ENCODE assay signal across 23 cellular contexts in the genomic region with DNA sequence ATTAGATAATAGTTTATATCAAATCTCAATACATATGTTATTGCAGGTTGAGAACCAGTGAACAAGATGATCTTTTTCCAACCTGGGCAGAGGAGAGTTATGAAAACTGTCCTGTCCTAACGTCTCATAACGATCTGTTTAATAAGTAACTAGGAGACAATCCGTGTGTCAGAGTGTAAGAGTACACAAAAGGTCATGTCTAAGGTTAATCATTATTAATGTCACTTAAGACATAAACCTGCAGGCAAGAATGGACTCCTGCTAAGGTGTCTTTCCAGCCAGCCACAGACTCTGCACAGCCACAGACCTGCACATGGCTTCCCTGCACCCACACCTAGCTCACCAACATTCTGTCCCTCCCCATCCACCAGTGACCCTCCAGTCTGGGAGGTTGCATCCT. TPM values are rescaled to one million over a fixed set of nuclear protein-coding genes. Genes with fewer than 3 reads are reported as not detected.
DNase-seq lines count a peak whose midpoint lies in the region; ATAC-seq, FAIRE-seq and TF ChIP-seq lines count a peak whose summit lies in the region.
"Had no signal": no experiment of that assay in that cellular context is flagged by ENCODE, and none has a peak within 500 bp of the region (broad histone marks: within the 10 kb centered on the region; RNA-seq: fewer than 3 reads in every experiment).

No MANE protein-coding gene starts in this region.

- TF ChIP-seq RAD21 in GM12878 (IDR thresholded peaks at IDR 0.05; ENCODE audit: insufficient read depth, low read depth, low read length), result no peak

- ATAC-seq in GM12878 (peak; percentile 31; the same call in 2 of the 3 replicates), HG03196 (IDR thresholded peaks at IDR 0.05; ENCODE audit: unreplicated experiment) (no peak)

- no peak overlapping the region for H3K4me2 ChIP-seq in GM12878 (ENCODE audit: control insufficient read depth, insufficient read depth)

- TF ChIP-seq CTCF in GM12878 (IDR thresholded peaks at IDR 0.05 in 2 of 3, conservative IDR thresholded peaks at IDR 0.05 in 1 of 3; ENCODE audit: control insufficient read depth in 2 of 3, extremely low read depth in 1 of 3, insufficient read depth in 1 of 3, low read depth in 3 of 3, low read length in 3 of 3) (no peak), adrenal gland (IDR thresholded peaks at IDR 0.05) (no peak), colonic mucosa (IDR thresholded peaks at IDR 0.05) (no peak)

- in situ Hi-C loops in GM12878 (cut with MboI), result no loop called here

- H3K4me3 ChIP-seq in GM12878 (no peak overlapping the region), adrenal gland (no peak overlapping the region), colonic mucosa (no peak overlapping the region)
- H3K4me3 ChIP-seq: SK-N-MC had no signal

- CTCF ChIA-PET in GM12878 (lab: Yijun Ruan, JAX), result interaction anchor here (1.5 kb wide), 1 partner anchor 22 kb away, joined by 3 read pairs; no protein-coding TSS in a partner anchor

- no peak overlapping the region for H2AFZ ChIP-seq in GM12878 (ENCODE audit: control insufficient read depth, low read depth, low read length)

- TF ChIP-seq POLR2A in GM12878 (IDR thresholded peaks at IDR 0.05; ENCODE audit: low read depth, low read length) (no peak), adrenal gland (IDR thresholded peaks at IDR 0.05) (no peak)

- POLR2A ChIA-PET in GM12878 (lab: Charles Lee), result no interaction called here

- H3K4me1 ChIP-seq in GM12878 (ENCODE audit: control insufficient read depth, insufficient read depth, low read length), result no peaks in the 10 kb centered on the region
- H3K4me1 ChIP-seq in adrenal gland (replicated peaks in 1 of 2), result no peaks in the 10 kb centered on the region
- no peaks in the 10 kb centered on the region for H3K4me1 ChIP-seq in colonic mucosa

- H4K20me1 ChIP-seq in GM12878 (ENCODE audit: control insufficient read depth, insufficient read depth), result no peaks in the 10 kb centered on the region

- intact Hi-C loops in GM12878 (cut with micrococcal nuclease; ENCODE audit: unreplicated experiment), result no loop called here
- intact Hi-C loops in adrenal gland (cut with DNase I), result no loop called here
- intact Hi-C loops in colonic mucosa (cut with DNase I), result no loop called here

- H3K9me3 ChIP-seq in GM12878 (replicated peaks; ENCODE audit: control insufficient read depth, insufficient read depth, low read length) (no peaks in the 10 kb centered on the region), adrenal gland (replicated peaks in 1 of 3) (no peaks in the 10 kb centered on the region), colonic mucosa (no peaks in the 10 kb centered on the region)

- H3K27ac ChIP-seq in GM12878 (ENCODE audit: control insufficient read depth, insufficient read depth), result no peak overlapping the region
- H3K27ac ChIP-seq in adrenal gland, result no peak overlapping the region
- no peak overlapping the region for H3K27ac ChIP-seq in colonic mucosa
- H3K27ac ChIP-seq: SK-N-MC had no signal

- H3K27me3 ChIP-seq in GM12878 (replicated peaks in 1 of 2; ENCODE audit: control insufficient read depth in 2 of 2, insufficient read depth in 2 of 2, low read length in 1 of 2) (peaks cover 0 to 3% of the 10 kb centered on the region in 2 experiments; a peak in 1 of 4 replicates), adrenal gland (no peaks in the 10 kb centered on the region), colonic mucosa (no peaks in the 10 kb centered on the region)

- no TSS peak for BruUV-seq in GM12878 (replicated peaks; lab: Mats Ljungman, UMichigan)

- no peak for FAIRE-seq in GM12878 (lab: Jason Lieb, UNC)
- FAIRE-seq: GM12892, GM18507, H1 had no signal

- H3K9ac ChIP-seq in GM12878 (ENCODE audit: control insufficient read depth, insufficient read depth, low read length), result no peak overlapping the region
- no peak overlapping the region for H3K9ac ChIP-seq in colonic mucosa (ENCODE audit: low read depth in 2 of 2, low read length in 2 of 2)

- RAD21 ChIA-PET in GM12878 (lab: Charles Lee; ENCODE audit: unreplicated experiment), result no interaction called here

- no peak for TF ChIP-seq EP300 in GM12878 (IDR thresholded peaks at IDR 0.05; ENCODE audit: borderline replicate concordance in 1 of 2, control insufficient read depth in 1 of 2, low read depth in 2 of 2, low read length in 2 of 2)

- SMC1A ChIA-PET in GM12878 (lab: Charles Lee; ENCODE audit: uncharacterized antibody, unreplicated experiment), result no interaction called here

- DNase-seq in DMS53 treated with DMSO at 0.1 percent for 48 hours (lab: John Stamatoyannopoulos, UW; ENCODE audit: unreplicated experiment) (peak; percentile 24), GM12878 (ENCODE audit: low read depth, low spot score) (peak; percentile 5), left kidney (ENCODE audit: low read depth, low spot score) (peak; percentile 11), renal cortical epithelial cell (ENCODE audit: low read depth) (peak; percentile 78), adrenal gland (no peak), colonic mucosa (no peak), NCI-H226 (no peak)
- DNase-seq: COR-L47, DMS153, EL, NCI-H1694 treated with DMSO at 0.1 percent for 48 hours, NCI-H510A, NCI-H748 treated with DMSO at 0.1 percent for 48 hours, OCI-M1, SHP77 had no signal

- H3K79me2 ChIP-seq in GM12878 (ENCODE audit: control insufficient read depth, insufficient read depth, low read length), result no peaks in the 10 kb centered on the region

- H3K36me3 ChIP-seq in GM12878 (ENCODE audit: control insufficient read depth in 2 of 2, insufficient read depth in 2 of 2, low read length in 1 of 2) (no peaks in the 10 kb centered on the region), adrenal gland (replicated peaks in 1 of 2) (no peaks in the 10 kb centered on the region), colonic mucosa (no peaks in the 10 kb centered on the region)

- 51% methylated on average over 3 of the region's 3 CpGs for WGBS in GM12878 (ENCODE audit: insufficient coverage, insufficient replicate concordance, low lambda C conversion rate, missing lambda C conversion rate)
- WGBS in adrenal gland, 4 donors, result 62 to 90% (median 73%) methylated on average over 3 of the region's 3 CpGs

TF ChIP-seq in GM12878, 131 proteins besides CTCF, POLR2A, EP300 and RAD21 (continues in another document):
- TF ChIP-seq MEF2B (IDR thresholded peaks at IDR 0.05; ENCODE audit: partially characterized antibody, poor library complexity, severe bottlenecking) (no peak), PKNOX1 (IDR thresholded peaks at IDR 0.05) (no peak), CBX5 (IDR thresholded peaks at IDR 0.05; ENCODE audit: low read depth) (no peak), NFIC (IDR thresholded peaks at IDR 0.05; ENCODE audit: low read depth, low read length) (no peak), RUNX3 (IDR thresholded peaks at IDR 0.05; ENCODE audit: low read length) (no peak), FOXM1 (IDR thresholded peaks at IDR 0.05; ENCODE audit: low read depth, low read length) (no peak), NR2C1 (IDR thresholded peaks at IDR 0.05) (no peak)

RNA-seq across cellular contexts. Expression of gene SLC5A4, which starts 10.1 kb away (rescaled TPM):
- not detected in 2 replicates for total RNA-seq in GM12878 (2013; cell fraction: nucleolus; rRNA removed)
- total RNA-seq in GM12878 (2014; rRNA removed), result not detected in 2 replicates
- total RNA-seq in GM12878 (2014; rRNA removed; fragmentation: Illumina TruSeq; extraction: Trizol), result not detected in 2 replicates
- total RNA-seq in GM12878 (2021), result not detected in 2 replicates
- polyA plus RNA-seq in GM12878 (2011; ENCODE audit: low read depth), result not detected
- polyA plus RNA-seq in GM12878 (2011; rRNA removed), result not detected in 2 replicates
- polyA plus RNA-seq in GM12878 (2011; cell fraction: cytosol; rRNA removed), result not detected in 2 replicates
- polyA plus RNA-seq in GM12878 (2011; cell fraction: nucleus; rRNA removed), result not detected in 2 replicates
- polyA plus RNA-seq in GM12878 (2012), result not detected in 2 replicates
- not detected in 2 replicates for polyA plus RNA-seq in GM12878 (2014; fragmentation: Illumina TruSeq; extraction: Trizol)
- not detected for polyA plus RNA-seq in GM12878 (2014; fragmentation: Nextera tagmentation; extraction: Ambion mirVana)
- not detected in 2 replicates for polyA plus RNA-seq in GM12878 (2014; rRNA removed)
- polyA plus RNA-seq in GM12878 (2016; fragmentation: Nextera tagmentation; extraction: Ambion mirVana), result not detected
- polyA minus RNA-seq in GM12878 (2011; rRNA and poly(A)+ RNA removed), result not detected in 2 replicates
- not detected in 2 replicates for polyA minus RNA-seq in GM12878 (2011; cell fraction: cytosol; rRNA and poly(A)+ RNA removed)
- polyA minus RNA-seq in GM12878 (2011; cell fraction: nucleus; rRNA and poly(A)+ RNA removed), result not detected in 2 replicates
- 0.69 TPM in 1 of 2 replicates, not detected in the other for total RNA-seq in renal cortical epithelial cell
- total RNA-seq in adrenal gland, result under 1 TPM in 7 of 8 donors, not detected in 1; 0.14 to 0.70 (median 0.48) TPM
- polyA plus RNA-seq in adrenal gland, result under 1 TPM; 0.07 to 0.27 (median 0.24) TPM
- not detected for total RNA-seq in colonic mucosa
- total RNA-seq: H1, RPMI7951 had no signal
- polyA plus RNA-seq: AG04450, CD14-positive monocyte had no signal

RNA-seq across cellular contexts. Expression of gene RFPL2, which starts 40.2 kb away (rescaled TPM):
- not detected in 2 replicates for total RNA-seq in GM12878 (2013; cell fraction: nucleolus; rRNA removed)
- total RNA-seq in GM12878 (2014; rRNA removed) (not detected in 2 replicates), GM12878 (2014; rRNA removed; fragmentation: Illumina TruSeq; extraction: Trizol) (not detected in 2 replicates), GM12878 (2021) (not detected in 2 replicates), renal cortical epithelial cell (0.10 TPM in 1 of 2 replicates, not detected in the other), adrenal gland (not detected), colonic mucosa (not detected)
- not detected for polyA plus RNA-seq in GM12878 (2011; ENCODE audit: low read depth)
- polyA plus RNA-seq in GM12878 (2011; rRNA removed) (not detected in 2 replicates), GM12878 (2014; fragmentation: Illumina TruSeq; extraction: Trizol) (not detected in 2 replicates), GM12878 (2014; fragmentation: Nextera tagmentation; extraction: Ambion mirVana) (not detected), GM12878 (2014; rRNA removed) (not detected in 2 replicates), GM12878 (2016; fragmentation: Nextera tagmentation; extraction: Ambion mirVana) (not detected), adrenal gland (under 1 TPM in 2 of 3 donors, not detected in 1; 0.24 TPM)
- not detected in 2 replicates for polyA plus RNA-seq in GM12878 (2011; cell fraction: cytosol; rRNA removed)
- polyA plus RNA-seq in GM12878 (2011; cell fraction: nucleus; rRNA removed), result not detected in 2 replicates
- polyA plus RNA-seq in GM12878 (2012), result not detected in 2 replicates
- polyA minus RNA-seq in GM12878 (2011; rRNA and poly(A)+ RNA removed), result not detected in 2 replicates
- not detected in 2 replicates for polyA minus RNA-seq in GM12878 (2011; cell fraction: cytosol; rRNA and poly(A)+ RNA removed)
- not detected in 2 replicates for polyA minus RNA-seq in GM12878 (2011; cell fraction: nucleus; rRNA and poly(A)+ RNA removed)
- total RNA-seq: RPMI7951 had no signal
- polyA plus RNA-seq: AG04450 had no signal

Comparison
In these comparisons a context has a peak if more than half of its experiments do, and no peak if none do; other contexts are left out.
1. DNase-seq: peak in DMS53 treated with DMSO at 0.1 percent for 48 hours (single experiment), GM12878 (single experiment), left kidney (single experiment) and renal cortical epithelial cell (single experiment); none in adrenal gland (0 of 7), colonic mucosa (single experiment) and NCI-H226 (single experiment).